In genomic region chr2:219441451-219442205, GRCh38 we compare ENCODE assay signal across 8 cellular contexts. TPM values are rescaled to one million over a fixed set of nuclear protein-coding genes. Genes with fewer than 3 reads are reported as not detected.
DNase-seq lines count a peak whose midpoint lies in the region; ATAC-seq lines count a peak whose summit lies in the region.

No MANE protein-coding gene starts in this region.

- POLR2A ChIA-PET in naive thymus-derived CD4-positive, alpha-beta T cell (lab: Charles Lee), result interaction anchor here (0.9 kb wide), 1 partner anchor 53 kb away, joined by 3 read pairs; the partner anchor contains the start of gene DNPEP

- in situ Hi-C loops in Caki2 (cut with HindIII; ENCODE audit: low pct_unique_long_range_greater_than_20kb, low sequenced_read_pairs), result no loop called here

- H3K36me3 ChIP-seq in esophagus (ENCODE audit: control insufficient read depth in 2 of 2, insufficient read depth in 2 of 2, low read length in 1 of 2), result no peaks in the 10 kb centered on the region
- H3K36me3 ChIP-seq in naive thymus-derived CD4-positive, alpha-beta T cell (ENCODE audit: control insufficient read depth in 2 of 3, insufficient read depth in 3 of 3, low read length in 3 of 3), result no peaks in the 10 kb centered on the region

- intact Hi-C loops in naive thymus-derived CD4-positive, alpha-beta T cell (cut with micrococcal nuclease), result loop anchor here in 1 of 2 donors (1.0 to 5.0 kb wide), 2 partner anchors 39 to 57 kb away; partner anchors contain the start of gene GMPPA

- peaks cover 0 to 54% (median 0%) of the 10 kb centered on the region in 5 donors for H3K27me3 Mint-ChIP-seq in naive thymus-derived CD4-positive, alpha-beta T cell

- ATAC-seq in naive thymus-derived CD4-positive, alpha-beta T cell, result peak; percentile 77
- ATAC-seq in HG03097 (IDR thresholded peaks at IDR 0.05; ENCODE audit: low FRiP score, unreplicated experiment), result no peak

- WGBS in esophagus, 2 donors, result 2 to 3% methylated on average over 24 to 68 of the region's 68 CpGs

- H3K27ac ChIP-seq in esophagus (ENCODE audit: low read depth in 2 of 2, low read length in 1 of 2) (peak overlapping the region; percentile 70 to 83), temporal lobe (ENCODE audit: low read depth, low read length) (peak overlapping the region; percentile 61)
- peak overlapping the region; percentile 14 for H3K27ac ChIP-seq in naive thymus-derived CD4-positive, alpha-beta T cell (ENCODE audit: low read depth, low read length)

- H3K4me1 ChIP-seq in esophagus (ENCODE audit: control insufficient read depth in 2 of 2, insufficient read depth in 2 of 2, low read length in 1 of 2), result peaks cover 3% of the 10 kb centered on the region in 2 donors
- peaks cover 2 to 9% of the 10 kb centered on the region in 2 donors for H3K4me1 ChIP-seq in naive thymus-derived CD4-positive, alpha-beta T cell (ENCODE audit: control insufficient read depth in 2 of 2, insufficient read depth in 2 of 2, low read length in 2 of 2)

- H3K4me3 ChIP-seq in esophagus (ENCODE audit: low read depth in 1 of 2, low read length in 2 of 2), result peak overlapping the region; percentile 39 to 43
- H3K4me3 ChIP-seq in naive thymus-derived CD4-positive, alpha-beta T cell (ENCODE audit: low read length), result peak overlapping the region; percentile 44

- H3K27ac Mint-ChIP-seq in naive thymus-derived CD4-positive, alpha-beta T cell, result peak overlapping the region in 5 of 9 donors; percentile 1 to 83 (median 67)

- no peaks in the 10 kb centered on the region for H3K27me3 ChIP-seq in esophagus (ENCODE audit: control insufficient read depth in 1 of 2, insufficient read depth in 2 of 2, low read length in 2 of 2)
- peaks cover 0 to 2% of the 10 kb centered on the region in 2 donors for H3K27me3 ChIP-seq in naive thymus-derived CD4-positive, alpha-beta T cell (ENCODE audit: control insufficient read depth in 2 of 2, insufficient read depth in 2 of 2, low read length in 2 of 2)

- no peaks in the 10 kb centered on the region for H3K9me3 Mint-ChIP-seq in naive thymus-derived CD4-positive, alpha-beta T cell

- peak; percentile 16 for DNase-seq in Caki2 (ENCODE audit: low read depth)
- DNase-seq in NCI-H1930 (lab: John Stamatoyannopoulos, UW), result peak; percentile 48 to 60
- DNase-seq in activated T-cell treated with anti-CD3 and anti-CD28 coated beads for 48 hours (ENCODE audit: low read depth), result peak; percentile 22
- DNase-seq in naive thymus-derived CD4-positive, alpha-beta T cell, result peak; percentile 23 to 54 (median 49)
- no peak for DNase-seq in SIG-M5 treated with dmso at 0.1 percent for 504 hours (lab: John Stamatoyannopoulos, UW; ENCODE audit: unreplicated experiment)

- H3K36me3 Mint-ChIP-seq in naive thymus-derived CD4-positive, alpha-beta T cell, result no peaks in the 10 kb centered on the region

- H3K4me3 Mint-ChIP-seq in naive thymus-derived CD4-positive, alpha-beta T cell, result peak overlapping the region; percentile 77 to 92 (median 85)

- CTCF ChIA-PET in naive thymus-derived CD4-positive, alpha-beta T cell (lab: Charles Lee), result interaction anchor here (0.8 to 1.5 kb wide), 2 partner anchors 16 to 19 kb away, joined by 4 to 6 read pairs; no protein-coding TSS in a partner anchor

- peaks cover 7 to 15% (median 13%) of the 10 kb centered on the region in 7 donors for H3K4me1 Mint-ChIP-seq in naive thymus-derived CD4-positive, alpha-beta T cell

- no peaks in the 10 kb centered on the region for H3K9me3 ChIP-seq in esophagus (ENCODE audit: control insufficient read depth in 2 of 2, insufficient read depth in 1 of 2, low read depth in 1 of 2, low read length in 1 of 2)
- H3K9me3 ChIP-seq in naive thymus-derived CD4-positive, alpha-beta T cell (ENCODE audit: control insufficient read depth in 2 of 3, low read length in 3 of 3), result no peaks in the 10 kb centered on the region

RNA-seq across cellular contexts. Expression of gene SPEG, which starts 7.0 kb away (rescaled TPM):
- total RNA-seq in Caki2 (2014; rRNA removed; shearing (Covaris generic); ENCODE audit: low replicate concordance), result 8.4 and 22.9 TPM in 2 replicates
- polyA plus RNA-seq in esophagus, result 10 to 100 TPM; 22.3 to 37.7 TPM
- 10 to 100 TPM in 4 of 5 experiments, under 1 TPM in 1; 0.41 to 23.2 (median 15.0) TPM for total RNA-seq in naive thymus-derived CD4-positive, alpha-beta T cell
- under 1 TPM; 0.26 to 0.76 TPM for polyA plus RNA-seq in naive thymus-derived CD4-positive, alpha-beta T cell
- 12.3 TPM for total RNA-seq in temporal lobe

RNA-seq across cellular contexts. Expression of gene DES, which starts 23.5 kb away (rescaled TPM):
- total RNA-seq in Caki2 (2014; rRNA removed; shearing (Covaris generic); ENCODE audit: low replicate concordance), result 4.9 TPM in 1 of 2 replicates, not detected in the other
- polyA plus RNA-seq in esophagus, result 100 to 1,000 TPM; 672 to 686 TPM
- 1 to 10 TPM in 1 of 5 experiments, not detected in 4; 1.5 TPM for total RNA-seq in naive thymus-derived CD4-positive, alpha-beta T cell
- not detected for polyA plus RNA-seq in naive thymus-derived CD4-positive, alpha-beta T cell
- 0.49 TPM for total RNA-seq in temporal lobe

RNA-seq across cellular contexts. Expression of gene DNPEP, which starts 53.9 kb away (rescaled TPM):
- total RNA-seq in Caki2 (2014; rRNA removed; shearing (Covaris generic); ENCODE audit: low replicate concordance), result 76.8 and 84.9 TPM in 2 replicates
- 10 to 100 TPM; 46.2 to 49.6 TPM for polyA plus RNA-seq in esophagus
- total RNA-seq in naive thymus-derived CD4-positive, alpha-beta T cell, result 100 to 1,000 TPM in 1 of 5 experiments, 10 to 100 TPM in 4; 72.3 to 115 (median 73.9) TPM
- polyA plus RNA-seq in naive thymus-derived CD4-positive, alpha-beta T cell, result 10 to 100 TPM; 57.5 to 61.2 TPM
- total RNA-seq in temporal lobe, result 11.1 TPM

RNA-seq across cellular contexts. Expression of gene GMPPA, which starts 57.1 kb away (rescaled TPM):
- total RNA-seq in Caki2 (2014; rRNA removed; shearing (Covaris generic); ENCODE audit: low replicate concordance), result 88.9 and 95.2 TPM in 2 replicates
- 10 to 100 TPM; 18.4 to 25.5 TPM for polyA plus RNA-seq in esophagus
- 10 to 100 TPM; 22.4 to 58.3 (median 37.2) TPM for total RNA-seq in naive thymus-derived CD4-positive, alpha-beta T cell
- polyA plus RNA-seq in naive thymus-derived CD4-positive, alpha-beta T cell, result 10 to 100 TPM; 11.8 to 23.8 TPM
- total RNA-seq in temporal lobe, result 7.9 TPM

Comparison
In these comparisons a context has a peak if more than half of its experiments do, and no peak if none do; other contexts are left out.
1. H3K27ac ChIP-seq: peak in every context shown above with its lines; median percentile 76 in esophagus; 61 in temporal lobe; 14 in naive thymus-derived CD4-positive, alpha-beta T cell.